In the genomic region with DNA sequence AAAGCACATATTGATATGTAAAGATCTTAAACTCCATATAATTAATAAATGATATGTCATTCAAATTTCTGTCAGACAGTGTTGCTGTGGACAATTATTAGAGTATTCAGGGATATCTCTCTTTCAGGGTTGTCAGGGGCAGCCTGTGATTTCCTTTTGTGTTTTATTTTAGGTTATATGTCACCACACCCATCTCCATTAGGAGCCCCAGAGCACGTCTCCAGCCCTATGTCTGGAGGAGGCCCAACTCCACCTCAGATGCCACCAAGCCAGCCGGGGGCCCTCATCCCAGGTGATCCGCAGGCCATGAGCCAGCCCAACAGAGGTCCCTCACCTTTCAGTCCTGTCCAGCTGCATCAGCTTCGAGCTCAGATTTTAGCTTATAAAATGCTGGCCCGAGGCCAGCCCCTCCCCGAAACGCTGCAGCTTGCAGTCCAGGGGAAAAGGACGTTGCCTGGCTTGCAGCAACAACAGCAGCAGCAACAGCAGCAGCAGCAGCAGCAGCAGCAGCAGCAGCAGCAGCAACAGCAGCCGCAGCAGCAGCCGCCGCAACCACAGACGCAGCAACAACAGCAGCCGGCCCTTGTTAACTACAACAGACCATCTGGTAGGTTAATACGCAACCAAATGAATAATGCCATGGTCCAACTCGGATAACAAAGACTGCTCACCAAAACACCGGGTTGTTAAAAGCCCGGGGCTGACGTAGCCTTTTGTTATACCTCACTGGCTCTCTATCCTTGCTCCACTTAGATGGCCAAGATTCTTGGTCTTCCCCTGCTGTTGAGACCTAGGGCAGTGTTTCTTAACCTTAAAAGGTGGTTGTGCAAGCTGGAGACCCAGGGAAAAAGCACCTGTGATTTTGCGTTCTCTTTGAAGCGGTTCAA, we compare ENCODE assay signal across 1 cellular context.
TF ChIP-seq lines count a peak whose summit lies in the region.

No MANE protein-coding gene starts in this region.

TF ChIP-seq in GM23338, 12 proteins besides CTCF, POLR2A, EP300 and RAD21 (continued from another document):
- TF ChIP-seq, protein P1, sequence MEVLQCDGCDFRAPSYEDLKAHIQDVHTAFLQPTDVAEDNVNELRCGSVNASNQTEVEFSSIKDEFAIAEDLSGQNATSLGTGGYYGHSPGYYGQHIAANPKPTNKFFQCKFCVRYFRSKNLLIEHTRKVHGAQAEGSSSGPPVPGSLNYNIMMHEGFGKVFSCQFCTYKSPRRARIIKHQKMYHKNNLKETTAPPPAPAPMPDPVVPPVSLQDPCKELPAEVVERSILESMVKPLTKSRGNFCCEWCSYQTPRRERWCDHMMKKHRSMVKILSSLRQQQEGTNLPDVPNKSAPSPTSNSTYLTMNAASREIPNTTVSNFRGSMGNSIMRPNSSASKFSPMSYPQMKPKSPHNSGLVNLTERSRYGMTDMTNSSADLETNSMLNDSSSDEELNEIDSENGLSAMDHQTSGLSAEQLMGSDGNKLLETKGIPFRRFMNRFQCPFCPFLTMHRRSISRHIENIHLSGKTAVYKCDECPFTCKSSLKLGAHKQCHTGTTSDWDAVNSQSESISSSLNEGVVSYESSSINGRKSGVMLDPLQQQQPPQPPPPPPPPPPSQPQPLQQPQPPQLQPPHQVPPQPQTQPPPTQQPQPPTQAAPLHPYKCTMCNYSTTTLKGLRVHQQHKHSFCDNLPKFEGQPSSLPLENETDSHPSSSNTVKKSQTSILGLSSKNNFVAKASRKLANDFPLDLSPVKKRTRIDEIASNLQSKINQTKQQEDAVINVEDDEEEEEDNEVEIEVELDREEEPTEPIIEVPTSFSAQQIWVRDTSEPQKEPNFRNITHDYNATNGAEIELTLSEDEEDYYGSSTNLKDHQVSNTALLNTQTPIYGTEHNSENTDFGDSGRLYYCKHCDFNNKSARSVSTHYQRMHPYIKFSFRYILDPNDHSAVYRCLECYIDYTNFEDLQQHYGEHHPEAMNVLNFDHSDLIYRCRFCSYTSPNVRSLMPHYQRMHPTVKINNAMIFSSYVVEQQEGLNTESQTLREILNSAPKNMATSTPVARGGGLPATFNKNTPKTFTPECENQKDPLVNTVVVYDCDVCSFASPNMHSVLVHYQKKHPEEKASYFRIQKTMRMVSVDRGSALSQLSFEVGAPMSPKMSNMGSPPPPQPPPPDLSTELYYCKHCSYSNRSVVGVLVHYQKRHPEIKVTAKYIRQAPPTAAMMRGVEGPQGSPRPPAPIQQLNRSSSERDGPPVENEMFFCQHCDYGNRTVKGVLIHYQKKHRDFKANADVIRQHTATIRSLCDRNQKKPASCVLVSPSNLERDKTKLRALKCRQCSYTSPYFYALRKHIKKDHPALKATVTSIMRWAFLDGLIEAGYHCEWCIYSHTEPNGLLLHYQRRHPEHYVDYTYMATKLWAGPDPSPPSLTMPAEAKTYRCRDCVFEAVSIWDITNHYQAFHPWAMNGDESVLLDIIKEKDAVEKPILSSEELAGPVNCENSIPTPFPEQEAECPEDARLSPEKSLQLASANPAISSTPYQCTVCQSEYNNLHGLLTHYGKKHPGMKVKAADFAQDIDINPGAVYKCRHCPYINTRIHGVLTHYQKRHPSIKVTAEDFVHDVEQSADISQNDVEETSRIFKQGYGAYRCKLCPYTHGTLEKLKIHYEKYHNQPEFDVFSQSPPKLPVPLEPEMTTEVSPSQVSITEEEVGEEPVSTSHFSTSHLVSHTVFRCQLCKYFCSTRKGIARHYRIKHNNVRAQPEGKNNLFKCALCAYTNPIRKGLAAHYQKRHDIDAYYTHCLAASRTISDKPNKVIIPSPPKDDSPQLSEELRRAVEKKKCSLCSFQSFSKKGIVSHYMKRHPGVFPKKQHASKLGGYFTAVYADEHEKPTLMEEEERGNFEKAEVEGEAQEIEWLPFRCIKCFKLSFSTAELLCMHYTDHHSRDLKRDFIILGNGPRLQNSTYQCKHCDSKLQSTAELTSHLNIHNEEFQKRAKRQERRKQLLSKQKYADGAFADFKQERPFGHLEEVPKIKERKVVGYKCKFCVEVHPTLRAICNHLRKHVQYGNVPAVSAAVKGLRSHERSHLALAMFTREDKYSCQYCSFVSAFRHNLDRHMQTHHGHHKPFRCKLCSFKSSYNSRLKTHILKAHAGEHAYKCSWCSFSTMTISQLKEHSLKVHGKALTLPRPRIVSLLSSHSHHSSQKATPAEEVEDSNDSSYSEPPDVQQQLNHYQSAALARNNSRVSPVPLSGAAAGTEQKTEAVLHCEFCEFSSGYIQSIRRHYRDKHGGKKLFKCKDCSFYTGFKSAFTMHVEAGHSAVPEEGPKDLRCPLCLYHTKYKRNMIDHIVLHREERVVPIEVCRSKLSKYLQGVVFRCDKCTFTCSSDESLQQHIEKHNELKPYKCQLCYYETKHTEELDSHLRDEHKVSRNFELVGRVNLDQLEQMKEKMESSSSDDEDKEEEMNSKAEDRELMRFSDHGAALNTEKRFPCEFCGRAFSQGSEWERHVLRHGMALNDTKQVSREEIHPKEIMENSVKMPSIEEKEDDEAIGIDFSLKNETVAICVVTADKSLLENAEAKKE (CRISPR knock-in tag; IDR thresholded peaks at IDR 0.05), result no peak
- no peak for TF ChIP-seq ZNF331 (CRISPR knock-in tag; IDR thresholded peaks at IDR 0.05; ENCODE audit: low read depth)
- no peak for TF ChIP-seq EZH2phosphoT487 (IDR thresholded peaks at IDR 0.05; ENCODE audit: unreplicated experiment)
